ENCODE assay signal across 8 cellular contexts in genomic region chr1:182084487-182085316, GRCh38. TPM values are rescaled to one million over a fixed set of nuclear protein-coding genes. Genes with fewer than 3 reads are reported as not detected.
DNase-seq lines count a peak whose midpoint lies in the region; ATAC-seq and TF ChIP-seq lines count a peak whose summit lies in the region.

No MANE protein-coding gene starts in this region.

- H3K4me3 Mint-ChIP-seq in activated CD8-positive, alpha-beta memory T cell treated with anti-CD3 and anti-CD28 coated beads, Interleukin-2, amount 10 ng/mL, durations not matched to agents 7 days and 5 days = no peak overlapping the region

- peak; percentile 85 for TF ChIP-seq CTCF in AG09319 (IDR thresholded peaks at IDR 0.05; ENCODE audit: low read depth, low read length)

- H3K36me3 Mint-ChIP-seq in activated CD8-positive, alpha-beta memory T cell treated with anti-CD3 and anti-CD28 coated beads, Interleukin-2, amount 10 ng/mL, durations not matched to agents 7 days and 5 days = no peaks in the 10 kb centered on the region

- no peaks in the 10 kb centered on the region for H3K27me3 Mint-ChIP-seq in activated CD8-positive, alpha-beta memory T cell treated with anti-CD3 and anti-CD28 coated beads, Interleukin-2, amount 10 ng/mL, durations not matched to agents 7 days and 5 days

- CTCF ChIA-PET in activated CD8-positive, alpha-beta memory T cell treated with anti-CD3 and anti-CD28 coated beads, Interleukin-2, amount 10 ng/mL, durations not matched to agents 7 days and 5 days (lab: Charles Lee) = interaction anchor here (0.6 to 2.8 kb wide), 28 partner anchors 10 to 700 kb away, joined by 3 to 56 read pairs (median 3); partner anchors contain the start of gene TEDDM1

- ATAC-seq in GM19035 (IDR thresholded peaks at IDR 0.05; ENCODE audit: unreplicated experiment) = peak; percentile 57
- peak; percentile 87 for ATAC-seq in activated CD8-positive, alpha-beta memory T cell treated with anti-CD3 and anti-CD28 coated beads, Interleukin-2, amount 10 ng/mL, durations not matched to agents 7 days and 5 days

- H3K9me3 Mint-ChIP-seq in activated CD8-positive, alpha-beta memory T cell treated with anti-CD3 and anti-CD28 coated beads, Interleukin-2, amount 10 ng/mL, durations not matched to agents 7 days and 5 days (ENCODE audit: low read depth) = no peaks in the 10 kb centered on the region

- peak overlapping the region; percentile 22 for H3K27ac Mint-ChIP-seq in activated CD8-positive, alpha-beta memory T cell treated with anti-CD3 and anti-CD28 coated beads, Interleukin-2, amount 10 ng/mL, durations not matched to agents 7 days and 5 days

- peaks cover 47% of the 10 kb centered on the region for H3K4me1 Mint-ChIP-seq in activated CD8-positive, alpha-beta memory T cell treated with anti-CD3 and anti-CD28 coated beads, Interleukin-2, amount 10 ng/mL, durations not matched to agents 7 days and 5 days

- DNase-seq in AG09319 (ENCODE audit: extremely low read depth, low read depth) = peak; percentile 44
- DNase-seq in HT-29 (ENCODE audit: low spot score) = peak; percentile 95
- DNase-seq in NOMO-1 (lab: John Stamatoyannopoulos, UW; ENCODE audit: unreplicated experiment in 2 of 2) = peak; percentile 62 to 73
- DNase-seq in activated CD8-positive, alpha-beta memory T cell treated with anti-CD3 and anti-CD28 coated beads, Interleukin-2, amount 10 ng/mL, durations not matched to agents 7 days and 5 days = peak; percentile 89
- peak; percentile 67 for DNase-seq in epidermal melanocyte (ENCODE audit: insufficient read length, low spot score)
- peak; percentile 81 for DNase-seq in middle frontal gyrus (ENCODE audit: extremely low spot score, low spot score)
- peak; percentile 58 for DNase-seq in stimulated activated CD8-positive, alpha-beta memory T cell treated with anti-CD3 and anti-CD28 coated beads, Interleukin-4, amount 100 ng/mL, for 24 hours (ENCODE audit: low read depth)

RNA-seq across cellular contexts. Expression of gene ZNF648, which starts 23.2 kb away (rescaled TPM):
- total RNA-seq in HT-29 (2014; rRNA removed; shearing (Covaris generic)) = not detected in 2 replicates
- not detected for total RNA-seq in activated CD8-positive, alpha-beta memory T cell treated with anti-CD3 and anti-CD28 coated beads, Interleukin-2, amount 10 ng/mL, durations not matched to agents 7 days and 5 days

Comparison
In these comparisons a context has a peak if more than half of its experiments do, and no peak if none do; other contexts are left out.
1. Peak in every context shown above with its lines: DNase-seq and ATAC-seq.
2. DNase-seq: peak in every context shown above with its lines; median percentile 95 in HT-29; 89 in activated CD8-positive, alpha-beta memory T cell treated with anti-CD3 and anti-CD28 coated beads, Interleukin-2, amount 10 ng/mL, durations not matched to agents 7 days and 5 days; 81 in middle frontal gyrus; 68 in NOMO-1; 67 in epidermal melanocyte; 58 in stimulated activated CD8-positive, alpha-beta memory T cell treated with anti-CD3 and anti-CD28 coated beads, Interleukin-4, amount 100 ng/mL, for 24 hours; 44 in AG09319.